In genomic region chr11:35243774-35244173, GRCh38 we compare ENCODE assay signal across 19 cellular contexts.
DNase-seq lines count a peak whose midpoint lies in the region; ATAC-seq and TF ChIP-seq lines count a peak whose summit lies in the region.
"Had no signal": no experiment of that assay in that cellular context is flagged by ENCODE, and none has a peak within 500 bp of the region (broad histone marks: within the 10 kb centered on the region; RNA-seq: fewer than 3 reads in every experiment).

No MANE protein-coding gene starts in this region.

- H3K27ac Mint-ChIP-seq in CD4-positive, alpha-beta memory T cell: peak overlapping the region in 4 of 7 donors; percentile 74 to 90 (median 80)
- peak overlapping the region in 8 of 10 donors; percentile 34 to 93 (median 88) for H3K27ac Mint-ChIP-seq in naive thymus-derived CD8-positive, alpha-beta T cell
- no peak overlapping the region for H3K27ac Mint-ChIP-seq in activated naive CD4-positive, alpha-beta T cell treated with anti-CD3 and anti-CD28 coated beads for 36 hours
- H3K27ac Mint-ChIP-seq: GM23338, H9 had no signal

- no peak overlapping the region for H2BK5ac ChIP-seq in IMR-90 (ENCODE audit: low read depth, low read length, poor library complexity, severe bottlenecking)

- H3K4me1 ChIP-seq in CD4-positive, alpha-beta memory T cell (ENCODE audit: insufficient read depth, low read length): peaks cover 75% of the 10 kb centered on the region
- peaks cover 2% of the 10 kb centered on the region; the same call in 1 of the 2 replicates for H3K4me1 ChIP-seq in IMR-90 (ENCODE audit: control insufficient read depth, insufficient read depth, low read length)
- peaks cover 24% of the 10 kb centered on the region for H3K4me1 ChIP-seq in body of pancreas
- H3K4me1 ChIP-seq: A549, Caco-2 had no signal

- no peak overlapping the region; the same call in 1 of the 2 replicates for H4K91ac ChIP-seq in IMR-90 (ENCODE audit: insufficient read depth, low read depth, low read length)

- peaks cover 0 to 2% of the 10 kb centered on the region in 2 donors for H3K36me3 Mint-ChIP-seq in CD4-positive, alpha-beta memory T cell
- H3K36me3 Mint-ChIP-seq in naive thymus-derived CD8-positive, alpha-beta T cell: peaks cover 0 to 7% (median 4%) of the 10 kb centered on the region in 3 donors
- peaks cover 4% of the 10 kb centered on the region for H3K36me3 Mint-ChIP-seq in activated naive CD4-positive, alpha-beta T cell treated with anti-CD3 and anti-CD28 coated beads for 36 hours (ENCODE audit: low read depth)

- no peaks in the 10 kb centered on the region for H3K79me1 ChIP-seq in IMR-90 (ENCODE audit: low read depth in 1 of 2, low read length in 2 of 2)

- no CpG with 5 or more reads among the region's 2 CpGs for WGBS in IMR-90 (ENCODE audit: extremely low coverage in 2 of 2, insufficient read length in 1 of 2), 2 experiments
- WGBS in body of pancreas, 2 donors: 42 to 44% methylated on average over 2 of the region's 2 CpGs

- H3K27me3 Mint-ChIP-seq in CD4-positive, alpha-beta memory T cell: no peaks in the 10 kb centered on the region
- no peaks in the 10 kb centered on the region for H3K27me3 Mint-ChIP-seq in naive thymus-derived CD8-positive, alpha-beta T cell
- H3K27me3 Mint-ChIP-seq in activated naive CD4-positive, alpha-beta T cell treated with anti-CD3 and anti-CD28 coated beads for 36 hours (ENCODE audit: low read depth): no peaks in the 10 kb centered on the region

- H3K9me3 Mint-ChIP-seq in CD4-positive, alpha-beta memory T cell: peaks cover 0 to 14% (median 5%) of the 10 kb centered on the region in 8 donors
- H3K9me3 Mint-ChIP-seq in naive thymus-derived CD8-positive, alpha-beta T cell: peaks cover 0 to 14% (median 2%) of the 10 kb centered on the region in 9 donors
- peaks cover 3% of the 10 kb centered on the region for H3K9me3 Mint-ChIP-seq in activated naive CD4-positive, alpha-beta T cell treated with anti-CD3 and anti-CD28 coated beads for 36 hours
- H3K9me3 Mint-ChIP-seq: GM23338, H9 had no signal

- no peak overlapping the region for H3K18ac ChIP-seq in IMR-90 (ENCODE audit: low read depth, low read length)

- no peak overlapping the region for H3K9ac ChIP-seq in IMR-90 (ENCODE audit: low read depth, low read length)

- H3K36me3 ChIP-seq in CD4-positive, alpha-beta memory T cell (ENCODE audit: insufficient read depth, low read length): no peaks in the 10 kb centered on the region
- H3K36me3 ChIP-seq in IMR-90 (ENCODE audit: control insufficient read depth, insufficient read depth, low read length): no peaks in the 10 kb centered on the region
- H3K36me3 ChIP-seq in body of pancreas (replicated peaks in 1 of 2; ENCODE audit: insufficient read depth in 1 of 2, low read depth in 2 of 2): no peaks in the 10 kb centered on the region

- no peak overlapping the region for H2BK120ac ChIP-seq in IMR-90 (ENCODE audit: low read depth, low read length)

- POLR2A ChIA-PET in CD4-positive, alpha-beta memory T cell (lab: Charles Lee; ENCODE audit: partially characterized antibody): interaction anchor here (0.9 to 1.4 kb wide), 2 partner anchors 10 to 88 kb away, joined by 5 read pairs; no protein-coding TSS in a partner anchor
- POLR2A ChIA-PET in IMR-90 (lab: Charles Lee; ENCODE audit: unreplicated experiment): no interaction called here
- POLR2A ChIA-PET in naive thymus-derived CD8-positive, alpha-beta T cell (lab: Charles Lee): interaction anchor here (0.6 to 6.4 kb wide), 7 partner anchors 9 to 82 kb away, joined by 3 to 46 read pairs (median 3); no protein-coding TSS in a partner anchor

- BruUV-seq in IMR-90 (replicated peaks; lab: Mats Ljungman, UMichigan): no TSS peak

- H4K20me1 ChIP-seq in IMR-90 (ENCODE audit: insufficient read depth, low read length): no peaks in the 10 kb centered on the region

- no peaks in the 10 kb centered on the region for H3K27me3 ChIP-seq in CD4-positive, alpha-beta memory T cell (ENCODE audit: insufficient read depth, low read length)
- H3K27me3 ChIP-seq in IMR-90 (ENCODE audit: control insufficient read depth, insufficient read depth, low read length) (no peaks in the 10 kb centered on the region), body of pancreas (no peaks in the 10 kb centered on the region)

- no peak overlapping the region for H3K4me2 ChIP-seq in IMR-90 (ENCODE audit: low read depth, low read length)
- H3K4me2 ChIP-seq: A549, GM23338 had no signal

- no peak overlapping the region for H3K27ac ChIP-seq in CD4-positive, alpha-beta memory T cell (ENCODE audit: low read depth, low read length)
- no peak overlapping the region for H3K27ac ChIP-seq in IMR-90 (ENCODE audit: insufficient read depth, low read length)
- peak overlapping the region; percentile 31 to 63 (median 52) for H3K27ac ChIP-seq in body of pancreas
- H3K27ac ChIP-seq: A549 had no signal

- no peak overlapping the region for H2AFZ ChIP-seq in IMR-90 (replicated peaks; ENCODE audit: low read length, poor library complexity)
- H2AFZ ChIP-seq: GM23338 had no signal

- TF ChIP-seq CTCF in IMR-90 (conservative IDR thresholded peaks at IDR 0.05; ENCODE audit: low read depth, low read length) (no peak), body of pancreas (IDR thresholded peaks at IDR 0.05) (no peak)

- no peaks in the 10 kb centered on the region for H3K9me3 ChIP-seq in CD4-positive, alpha-beta memory T cell (ENCODE audit: control insufficient read depth in 1 of 2, low read length in 2 of 2)
- H3K9me3 ChIP-seq in IMR-90 (ENCODE audit: control insufficient read depth, insufficient read depth, low read length) (no peaks in the 10 kb centered on the region; the same call in 1 of the 2 replicates), body of pancreas (no peaks in the 10 kb centered on the region)
- H3K9me3 ChIP-seq: A549 had no signal

- no peak overlapping the region for H4K5ac ChIP-seq in IMR-90 (ENCODE audit: low read depth, low read length)

- H3K4ac ChIP-seq in IMR-90 (ENCODE audit: low read depth, low read length): no peak overlapping the region

- no peak for DNase-seq in CD4-positive, alpha-beta memory T cell
- DNase-seq in IMR-90 (no peak), body of pancreas (peak in 3 of 4 donors; percentile 40 to 67 (median 49)), NCI-H524 (lab: John Stamatoyannopoulos, UW) (no peak)
- no peak for DNase-seq in naive thymus-derived CD8-positive, alpha-beta T cell
- no peak for DNase-seq in activated naive CD4-positive, alpha-beta T cell treated with anti-CD3 and anti-CD28 coated beads for 36 hours
- DNase-seq: 8988T, ACHN, AML-193, C1 segment of cervical spinal cord, Caco-2, DMS153, DND-41, H9 had no signal

- intact Hi-C loops in CD4-positive, alpha-beta memory T cell (cut with micrococcal nuclease): no loop called here
- intact Hi-C loops in IMR-90 (cut with micrococcal nuclease): no loop called here
- intact Hi-C loops in body of pancreas (cut with DNase I): no loop called here
- intact Hi-C loops in activated naive CD4-positive, alpha-beta T cell treated with anti-CD3 and anti-CD28 coated beads for 36 hours (cut with micrococcal nuclease): loop anchor here (2.0 to 10.0 kb wide), 4 partner anchors 61 to 241 kb away; no protein-coding TSS in a partner anchor

- CTCF ChIA-PET in CD4-positive, alpha-beta memory T cell (lab: Charles Lee; ENCODE audit: partially characterized antibody): interaction anchor here (1.2 kb wide), 1 partner anchor 10 kb away, joined by 3 read pairs; no protein-coding TSS in a partner anchor
- CTCF ChIA-PET in IMR-90 (lab: Yijun Ruan, JAX): no interaction called here
- CTCF ChIA-PET in activated naive CD4-positive, alpha-beta T cell treated with anti-CD3 and anti-CD28 coated beads for 36 hours (lab: Charles Lee): interaction anchor here (0.7 to 1.6 kb wide), 4 partner anchors 11 to 318 kb away, joined by 3 to 4 read pairs (median 3); no protein-coding TSS in a partner anchor

- H3K4me3 Mint-ChIP-seq in CD4-positive, alpha-beta memory T cell: no peak overlapping the region
- H3K4me3 Mint-ChIP-seq in naive thymus-derived CD8-positive, alpha-beta T cell: peak overlapping the region in 2 of 10 donors; percentile 13 to 70
- H3K4me3 Mint-ChIP-seq in activated naive CD4-positive, alpha-beta T cell treated with anti-CD3 and anti-CD28 coated beads for 36 hours: no peak overlapping the region
- H3K4me3 Mint-ChIP-seq: GM23338, H9 had no signal

- no peak overlapping the region for H4K8ac ChIP-seq in IMR-90 (ENCODE audit: low read depth in 2 of 2, low read length in 2 of 2)

- peaks cover 2% of the 10 kb centered on the region; the same call in 1 of the 2 replicates for H3K9me1 ChIP-seq in IMR-90 (ENCODE audit: insufficient read depth, low read length)

- no peak for TF ChIP-seq RAD21 in IMR-90 (IDR thresholded peaks at IDR 0.05; ENCODE audit: low read length)

- in situ Hi-C loops in IMR-90 (cut with MboI; ENCODE audit: low sequenced_read_pairs): no loop called here

- TF ChIP-seq POLR2A in IMR-90 (IDR thresholded peaks at IDR 0.05; ENCODE audit: low read depth, low read length): no peak
- TF ChIP-seq POLR2A in body of pancreas (IDR thresholded peaks at IDR 0.05): no peak

- peaks cover 48 to 95% (median 72%) of the 10 kb centered on the region in 4 donors for H3K4me1 Mint-ChIP-seq in CD4-positive, alpha-beta memory T cell
- H3K4me1 Mint-ChIP-seq in naive thymus-derived CD8-positive, alpha-beta T cell: peaks cover 37 to 88% (median 78%) of the 10 kb centered on the region in 4 donors
- peaks cover 71% of the 10 kb centered on the region for H3K4me1 Mint-ChIP-seq in activated naive CD4-positive, alpha-beta T cell treated with anti-CD3 and anti-CD28 coated beads for 36 hours (ENCODE audit: low read depth)
- H3K4me1 Mint-ChIP-seq: GM23338, H9 had no signal

- no peak for ATAC-seq in IMR-90 (ENCODE audit: low read depth)
- peak; percentile 67 for ATAC-seq in body of pancreas
- ATAC-seq in naive thymus-derived CD8-positive, alpha-beta T cell: no peak
- ATAC-seq in GM21447 (IDR thresholded peaks at IDR 0.05; ENCODE audit: unreplicated experiment): no peak
- ATAC-seq in GM21786 (IDR thresholded peaks at IDR 0.05; ENCODE audit: unreplicated experiment): no peak
- ATAC-seq: A549, GM23338, HCT116 had no signal

- dilution Hi-C loops in IMR-90 (cut with HindIII; ENCODE audit: low sequenced_read_pairs, unreplicated experiment): no loop called here

- 0 out of 2 replicates have a peak overlapping the region, but pooled peaks have one; percentile 36 for H2AK5ac ChIP-seq in IMR-90 (ENCODE audit: low read depth, low read length)

- no peak overlapping the region for H3K14ac ChIP-seq in IMR-90 (replicated peaks; ENCODE audit: low read depth, low read length)

- no peak overlapping the region for H2AK9ac ChIP-seq in IMR-90 (replicated peaks; ENCODE audit: low read depth, low read length, poor library complexity)

- no peak overlapping the region for H2BK20ac ChIP-seq in IMR-90 (ENCODE audit: low read depth, low read length)

- H3K56ac ChIP-seq in IMR-90 (ENCODE audit: extremely low read depth, insufficient read depth, low read length): no peak overlapping the region

- no peak overlapping the region for H3K4me3 ChIP-seq in CD4-positive, alpha-beta memory T cell (ENCODE audit: low read length in 2 of 2)
- no peak overlapping the region for H3K4me3 ChIP-seq in IMR-90 (ENCODE audit: insufficient read depth, low read depth, low read length)
- no peak overlapping the region for H3K4me3 ChIP-seq in body of pancreas
- H3K4me3 ChIP-seq: A549, GM23338 had no signal

- no peak overlapping the region for H3K23ac ChIP-seq in IMR-90 (ENCODE audit: low read depth, low read length)

- 0 out of 3 replicates have a peak overlapping the region, but pooled peaks have one; percentile 19 for H2BK15ac ChIP-seq in IMR-90 (ENCODE audit: low read depth, low read length)

Comparison
In these comparisons a context has a peak if more than half of its experiments do, and no peak if none do; other contexts are left out.
1. DNase-seq: peak in body of pancreas (3 of 4); none in CD4-positive, alpha-beta memory T cell (0 of 5), IMR-90 (single experiment), naive thymus-derived CD8-positive, alpha-beta T cell (0 of 10), NCI-H524 (0 of 2) and activated naive CD4-positive, alpha-beta T cell treated with anti-CD3 and anti-CD28 coated beads for 36 hours (single experiment).
2. H3K27ac ChIP-seq: peak in body of pancreas (4 of 4); none in CD4-positive, alpha-beta memory T cell (single experiment) and IMR-90 (single experiment).